ENCODE assay signal across 28 cellular contexts in the genomic region with DNA sequence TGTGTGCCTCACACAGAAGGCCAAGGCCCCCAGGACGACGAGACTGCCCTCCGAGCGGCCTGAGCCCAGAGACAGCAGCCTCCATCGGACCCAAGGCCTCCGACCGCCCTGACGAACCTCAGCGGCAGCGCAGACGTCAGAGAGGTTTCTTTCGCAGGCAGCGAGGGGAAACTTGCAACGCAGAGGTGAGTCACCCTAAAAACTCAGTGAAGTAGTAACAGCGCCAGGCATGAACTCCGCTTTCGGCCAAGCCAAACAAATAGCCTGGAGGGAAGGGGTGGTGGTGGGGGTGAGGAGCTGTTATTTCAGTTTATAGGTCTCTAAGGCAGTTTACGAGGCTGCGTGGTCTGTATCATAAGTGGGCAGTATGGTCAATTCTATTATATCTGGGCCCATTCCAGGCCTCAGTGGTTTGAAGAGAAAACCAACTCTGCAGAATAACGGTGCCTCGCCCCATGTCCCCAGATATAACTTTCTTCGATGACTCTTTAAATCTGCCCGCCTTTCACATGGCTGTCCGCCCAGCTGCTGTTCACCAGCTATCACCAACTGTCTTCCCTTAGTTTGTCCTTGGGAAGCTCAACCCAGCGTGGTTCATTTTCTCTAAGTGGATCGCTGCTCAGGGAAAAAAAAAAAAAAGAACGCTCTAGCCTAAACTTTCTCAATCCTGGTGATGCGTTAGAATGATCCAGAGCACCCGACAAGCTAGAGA. TPM values are rescaled to one million over a fixed set of nuclear protein-coding genes. Genes with fewer than 3 reads are reported as not detected.
DNase-seq lines count a peak whose midpoint lies in the region; ATAC-seq, FAIRE-seq and TF ChIP-seq lines count a peak whose summit lies in the region.
"Had no signal": no experiment of that assay in that cellular context is flagged by ENCODE, and none has a peak within 500 bp of the region (broad histone marks: within the 10 kb centered on the region; RNA-seq: fewer than 3 reads in every experiment).

No MANE protein-coding gene starts in this region.

- intact Hi-C loops in sigmoid colon (cut with DNase I): no loop called here

- H3K27ac ChIP-seq in SJSA1: peak overlapping the region; percentile 61
- peak overlapping the region in 3 of 4 donors; percentile 87 to 91 (median 90) for H3K27ac ChIP-seq in sigmoid colon
- H3K27ac ChIP-seq: right atrium auricular region had no signal

- FAIRE-seq in H54 (lab: Jason Lieb, UNC): no peak
- FAIRE-seq: G401.6, kidney had no signal

- WGBS in sigmoid colon, 2 donors: 75 to 76% methylated on average over 29 of the region's 29 CpGs

- H3K27me3 ChIP-seq in SJSA1 (replicated peaks) (no peaks in the 10 kb centered on the region), sigmoid colon (no peaks in the 10 kb centered on the region)
- H3K27me3 ChIP-seq: right atrium auricular region had no signal

- no peak for TF ChIP-seq POLR2A in sigmoid colon (IDR thresholded peaks at IDR 0.05)
- TF ChIP-seq POLR2A in H54 (IDR thresholded peaks at IDR 0.05; ENCODE audit: low read depth, low read length): no peak
- TF ChIP-seq POLR2A in erythroblast (IDR thresholded peaks at IDR 0.05; ENCODE audit: low read length): no peak

- peak; percentile 73 for DNase-seq in EH (ENCODE audit: low read depth)
- peak; percentile 83 to 90 for DNase-seq in SJSA1 (ENCODE audit: low read depth in 1 of 2, low spot score in 2 of 2)
- peak; percentile 73 for DNase-seq in fibroblast of peridontal ligament (ENCODE audit: extremely low read depth)
- DNase-seq in sigmoid colon: peak; percentile 94
- DNase-seq in H54 (ENCODE audit: insufficient read length, low spot score): no peak
- DNase-seq in erythroblast (lab: John Stamatoyannopoulos, UW): no peak
- DNase-seq: activated T-cell treated with anti-CD3 and anti-CD28 coated beads, Interleukin-2, amount 50 U/mL, for 72 hours; aorta; foreskin fibroblast; KG1; kidney; naive B cell; NCI-H1092; NCI-H2029 treated with DMSO at 0.1 percent for 48 hours; NCI-H510A; RPMI8226; stimulated activated CD4-positive, alpha-beta T cell treated with anti-CD3 and anti-CD28 coated beads, Interleukin-12 subunit alpha, Interleukin-12 subunit beta, amount 100 ng/mL, for 4 hours; stimulated activated CD8-positive, alpha-beta memory T cell treated with anti-CD3 and anti-CD28 coated beads, Interleukin-4, amount 100 ng/mL, for 48 hours had no signal

- TF ChIP-seq CTCF in sigmoid colon (IDR thresholded peaks at IDR 0.05): no peak

- peaks cover 44% of the 10 kb centered on the region for H3K4me1 ChIP-seq in SJSA1 (replicated peaks)
- peaks cover 3 to 35% (median 31%) of the 10 kb centered on the region in 4 donors for H3K4me1 ChIP-seq in sigmoid colon
- H3K4me1 ChIP-seq: right atrium auricular region had no signal

- H3K9me3 ChIP-seq in SJSA1 (replicated peaks): peaks cover 9% of the 10 kb centered on the region; the same call in 1 of the 2 replicates
- H3K9me3 ChIP-seq in sigmoid colon: no peaks in the 10 kb centered on the region

- peak; percentile 28 to 90 (median 90) for TF ChIP-seq EP300 in sigmoid colon (IDR thresholded peaks at IDR 0.05)

- no peak for ATAC-seq in GM21367 (IDR thresholded peaks at IDR 0.05; ENCODE audit: unreplicated experiment)
- ATAC-seq in GM21390 (IDR thresholded peaks at IDR 0.05; ENCODE audit: unreplicated experiment): no peak
- ATAC-seq: activated CD4-positive, CD25-positive, alpha-beta regulatory T cell treated with anti-CD3 and anti-CD28 coated beads, Interleukin-2, amount 50 U/mL, for 24 hours; activated T-cell treated with anti-CD3 and anti-CD28 coated beads, Interleukin-2, amount 50 U/mL, for 72 hours; SK-N-SH treated with all-trans-retinoic acid at 6 μM for 48 hours had no signal

- H3K4me3 ChIP-seq in SJSA1 (no peak overlapping the region), sigmoid colon (peak overlapping the region in 2 of 4 donors; percentile 4 to 15)
- H3K4me3 ChIP-seq: lung, right atrium auricular region had no signal

- H3K36me3 ChIP-seq in SJSA1 (no peaks in the 10 kb centered on the region), sigmoid colon (no peaks in the 10 kb centered on the region)
- H3K36me3 ChIP-seq: right atrium auricular region had no signal

RNA-seq across cellular contexts. Expression of a gene that starts 43.5 kb away (rescaled TPM):
- total RNA-seq in SJSA1 (2014; rRNA removed; shearing (Covaris generic)): 25.7 and 34.7 TPM in 2 replicates
- total RNA-seq in sigmoid colon: 10 to 100 TPM; 44.6 to 74.2 (median 59.3) TPM
- polyA plus RNA-seq in sigmoid colon: 1 to 10 TPM; 2.5 to 8.5 (median 4.8) TPM
- total RNA-seq: activated CD8-positive, alpha-beta memory T cell treated with anti-CD3 and anti-CD28 coated beads for 36 hours; activated T-cell treated with anti-CD3 and anti-CD28 coated beads, Interleukin-2, amount 50 U/mL, for 72 hours; chondrocyte had no signal
- polyA plus RNA-seq: CD14-positive monocyte had no signal

Comparison
In these comparisons a context has a peak if more than half of its experiments do, and no peak if none do; other contexts are left out.
1. DNase-seq: peak in EH (single experiment), SJSA1 (2 of 2), fibroblast of peridontal ligament (single experiment) and sigmoid colon (single experiment); none in H54 (single experiment) and erythroblast (0 of 2).